Comparison of ENCODE assay signal across 8 cellular contexts in the genomic region with DNA sequence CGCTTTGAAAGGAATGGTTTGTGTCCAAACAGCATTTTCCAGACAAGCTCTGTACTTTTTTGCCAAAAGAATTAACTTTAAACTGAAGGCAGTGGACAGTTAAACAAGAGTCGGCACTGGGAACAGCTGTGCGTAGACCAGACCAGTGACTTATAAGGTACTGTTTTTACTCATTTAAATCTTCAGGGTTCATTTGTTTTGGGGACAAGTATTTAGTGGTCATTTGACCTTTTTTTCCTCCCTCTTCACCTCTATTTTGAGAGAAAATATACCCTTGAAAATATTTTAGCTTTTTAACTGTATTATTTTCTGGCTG.
DNase-seq lines count a peak whose midpoint lies in the region; ATAC-seq lines count a peak whose summit lies in the region.

No MANE protein-coding gene starts in this region.

- H3K27ac ChIP-seq in epithelial cell of prostate: peak overlapping the region; percentile 48
- H3K27ac ChIP-seq in skin epidermis: peak overlapping the region in 11 of 21 experiments; percentile 15 to 82 (median 59)

- DNase-seq in epithelial cell of prostate (ENCODE audit: low read depth, low spot score) (no peak), H4 (ENCODE audit: low spot score) (no peak), NCI-H1417 treated with DMSO at 0.1 percent for 48 hours (lab: John Stamatoyannopoulos, UW) (no peak), DMS53 (lab: John Stamatoyannopoulos, UW) (no peak)

- peak; percentile 88 for ATAC-seq in GM19455 (IDR thresholded peaks at IDR 0.05; ENCODE audit: unreplicated experiment)
- peak; percentile 73 for ATAC-seq in HG03378 (IDR thresholded peaks at IDR 0.05; ENCODE audit: unreplicated experiment)
- no peak for ATAC-seq in esophagus mucosa

- peak overlapping the region in 1 of 7 experiments; percentile 9 for H3K4me3 ChIP-seq in skin epidermis
